In genomic region chr5:167524941-167525485, GRCh38 we compare ENCODE assay signal across 17 cellular contexts.
"Had no signal": no experiment of that assay in that cellular context is flagged by ENCODE, and none has a peak within 500 bp of the region (broad histone marks: within the 10 kb centered on the region; RNA-seq: fewer than 3 reads in every experiment).

No MANE protein-coding gene starts in this region.

- H3K4me3 ChIP-seq: ascending aorta, gastrocnemius medialis, left ventricle myocardium inferior, neural progenitor cell, right atrium auricular region, tibial artery, uterus had no signal

- H3K9ac ChIP-seq: neural progenitor cell had no signal

- H3K4me2 ChIP-seq: neural progenitor cell had no signal

- H3K27ac ChIP-seq: ascending aorta, epithelial cell of prostate, gastrocnemius medialis, left ventricle myocardium inferior, neural progenitor cell, right atrium auricular region, tibial artery, uterus had no signal

- FAIRE-seq: TTC549 had no signal

- H3K9me3 ChIP-seq: ascending aorta, gastrocnemius medialis, right atrium auricular region, uterus had no signal

- DNase-seq: activated CD4-positive, alpha-beta T cell treated with anti-CD3 and anti-CD28 coated beads, Interleukin-2, amount 50 U/mL, for 4 hours; activated effector memory CD4-positive, alpha-beta T cell treated with anti-CD3 and anti-CD28 coated beads, Interleukin-2, amount 50 U/mL, for 16 hours; activated naive CD4-positive, alpha-beta T cell treated with anti-CD3 and anti-CD28 coated beads, Interleukin-2, amount 50 U/mL, for 16 hours; activated T-cell treated with anti-CD3 and anti-CD28 coated beads, Interleukin-2, amount 50 U/mL, for 72 hours; effector memory CD8-positive, alpha-beta T cell; gastrocnemius medialis; head of caudate nucleus; left ventricle myocardium inferior; stimulated activated CD4-positive, alpha-beta T cell treated with anti-CD3 and anti-CD28 coated beads, Interleukin-2, amount 100 ng/mL, for 24 hours; stimulated activated naive CD8-positive, alpha-beta T cell treated with anti-CD3 and anti-CD28 coated beads, Interleukin-15, Interleukin-2, amounts not matched to agents 100 U/mL and 50 U/mL, for 24 hours; tibial artery; uterus had no signal

- ATAC-seq: activated T-cell treated with anti-CD3 and anti-CD28 coated beads, Interleukin-2, amount 50 U/mL, for 72 hours; effector memory CD8-positive, alpha-beta T cell; gastrocnemius medialis; stimulated activated naive CD8-positive, alpha-beta T cell treated with anti-CD3 and anti-CD28 coated beads, Interleukin-15, Interleukin-2, amounts not matched to agents 100 U/mL and 50 U/mL, for 24 hours had no signal

- H3K27me3 ChIP-seq: ascending aorta, gastrocnemius medialis, neural progenitor cell, right atrium auricular region, tibial artery, uterus had no signal

- H3K36me3 ChIP-seq: ascending aorta, gastrocnemius medialis, left ventricle myocardium inferior, neural progenitor cell, right atrium auricular region, tibial artery, uterus had no signal

- H2AFZ ChIP-seq: neural progenitor cell had no signal
